Comparison of ENCODE assay signal across 1 cellular context in the genomic region with DNA sequence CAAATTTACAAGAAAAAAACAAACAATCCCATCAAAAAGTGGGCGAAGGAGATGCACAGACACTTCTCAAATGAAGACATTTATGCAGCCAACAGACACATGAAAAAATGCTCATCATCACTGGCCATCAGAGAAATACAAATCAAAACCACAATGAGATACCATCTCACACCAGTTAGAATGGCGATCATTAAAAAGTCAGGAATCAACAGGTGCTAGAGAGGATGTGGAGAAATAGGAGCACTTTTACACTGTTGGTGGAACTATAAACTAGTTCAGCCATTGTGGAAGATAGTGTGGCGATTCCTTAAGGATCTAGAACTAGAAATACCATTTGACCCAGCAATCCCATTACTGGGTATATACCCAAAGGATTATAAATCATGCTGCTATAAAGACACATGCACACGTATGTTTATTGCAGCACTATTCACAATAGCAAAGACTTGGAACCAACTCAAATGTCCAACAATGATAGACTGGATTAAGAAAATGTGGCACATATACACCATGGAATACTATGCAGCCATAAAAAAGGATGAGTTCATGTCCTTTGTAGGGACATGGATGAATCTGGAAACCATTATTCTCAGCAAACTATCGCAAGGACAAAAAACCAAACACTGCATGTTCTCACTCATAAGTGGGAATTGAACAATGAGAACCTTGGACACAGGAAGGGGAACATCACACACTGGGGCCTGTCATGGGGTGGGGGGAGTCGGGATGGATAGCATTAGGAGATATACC.
A peak's percentile ranks its signal among the peaks of the same experiment; 100 is the strongest.
TF ChIP-seq lines count a peak whose summit lies in the region.

No MANE protein-coding gene starts in this region.

TF ChIP-seq in HEK293, 187 proteins besides CTCF, POLR2A, EP300 and RAD21 (continued from another document):
- TF ChIP-seq ZNF280D (tag by site-specific recombination; IDR thresholded peaks at IDR 0.05) (peak; percentile 73; the same call in 1 of the 2 replicates), ZNF146 (tag by site-specific recombination; IDR thresholded peaks at IDR 0.05) (peak; percentile 89)
